ENCODE assay signal across 30 cellular contexts in genomic region chr6:165627366-165627765, GRCh38. TPM values are rescaled to one million over a fixed set of nuclear protein-coding genes. Genes with fewer than 3 reads are reported as not detected.
"Had no signal": no experiment of that assay in that cellular context is flagged by ENCODE, and none has a peak within 500 bp of the region (broad histone marks: within the 10 kb centered on the region; RNA-seq: fewer than 3 reads in every experiment).

No MANE protein-coding gene starts in this region.

- H2AFZ ChIP-seq: hepatocyte had no signal

- DNase-seq: activated B cell treated with CpG ODN at 0.5 μM for 24 hours; activated CD4-positive, alpha-beta T cell treated with anti-CD3 and anti-CD28 coated beads for 48 hours; activated CD4-positive, alpha-beta T cell treated with anti-CD3 and anti-CD28 coated beads, Interleukin-2, amount 50 U/mL, for 1 hour; activated CD4-positive, alpha-beta T cell treated with anti-CD3 and anti-CD28 coated beads, Interleukin-2, amount 50 U/mL, for 48 hours; activated CD8-positive, alpha-beta memory T cell treated with anti-CD3 and anti-CD28 coated beads for 24 hours; activated CD8-positive, alpha-beta T cell treated with anti-CD3 and anti-CD28 coated beads for 36 hours; activated effector memory CD4-positive, alpha-beta T cell treated with Interleukin-2 at 50 U/mL for 16 hours; activated gamma-delta T cell treated with Interleukin-2 at 50 U/mL for 16 hours; activated naive CD4-positive, alpha-beta T cell treated with anti-CD3 and anti-CD28 coated beads, Interleukin-2, amount 50 U/mL, for 16 hours; activated naive CD4-positive, alpha-beta T cell treated with Interleukin-2 at 50 U/mL for 16 hours; activated T-cell treated with anti-CD3 and anti-CD28 coated beads, Interleukin-2, amount 50 U/mL, for 4 hours; amniotic stem cell; anterior cingulate cortex; caudate nucleus; cortex of kidney; dermis blood vessel endothelial cell; effector CD4-positive, alpha-beta T cell; effector memory CD8-positive, alpha-beta T cell; erythroblast; foreskin keratinocyte; gastrocnemius medialis; heart right ventricle; T1000; WERI-Rb-1 had no signal

- H3K27me3 Mint-ChIP-seq: activated B cell treated with CpG ODN at 0.5 μM for 24 hours; activated T-helper 17 cell treated with anti-CD3 and anti-CD28 coated beads, Interleukin-2, amount 50 U/mL, for 72 hours had no signal

- H3K36me3 Mint-ChIP-seq: activated naive CD8-positive, alpha-beta T cell had no signal

- H3K4me1 ChIP-seq: foreskin keratinocyte, gastrocnemius medialis had no signal

- H3K4me3 Mint-ChIP-seq: activated B cell treated with CpG ODN at 0.5 μM for 24 hours; activated CD8-positive, alpha-beta T cell treated with anti-CD3 and anti-CD28 coated beads for 36 hours; activated naive CD8-positive, alpha-beta T cell; activated T-cell treated with anti-CD3 and anti-CD28 coated beads, Interleukin-2, amount 50 U/mL, for 4 hours; activated T-helper 17 cell treated with anti-CD3 and anti-CD28 coated beads, Interleukin-2, amount 50 U/mL, for 72 hours; effector memory CD8-positive, alpha-beta T cell; T-helper 2 cell treated with Interferon-gamma antibody and Interleukin-4, amounts not matched to agents 5 μg/mL and 100 μg/mL, for 36 hours had no signal

- H3K4me2 ChIP-seq: hepatocyte had no signal

- H3K36me3 ChIP-seq: esophagus muscularis mucosa, gastrocnemius medialis, heart right ventricle, WERI-Rb-1 had no signal

- H3K27ac ChIP-seq: esophagus muscularis mucosa, foreskin keratinocyte, gastrocnemius medialis, heart right ventricle, hepatocyte, WERI-Rb-1 had no signal

- H3K27me3 ChIP-seq: esophagus muscularis mucosa, foreskin keratinocyte, gastrocnemius medialis, heart right ventricle, hepatocyte had no signal

- ATAC-seq: activated CD4-positive, CD25-positive, alpha-beta regulatory T cell treated with anti-CD3 and anti-CD28 coated beads, Interleukin-2, amount 50 U/mL, for 24 hours; activated CD8-positive, alpha-beta T cell treated with anti-CD3 and anti-CD28 coated beads for 36 hours; activated T-cell treated with anti-CD3 and anti-CD28 coated beads, Interleukin-2, amount 50 U/mL, for 4 hours; activated T-helper 17 cell treated with anti-CD3 and anti-CD28 coated beads, Interleukin-2, amount 50 U/mL, for 72 hours; effector memory CD8-positive, alpha-beta T cell; foreskin keratinocyte; gastrocnemius medialis; heart right ventricle had no signal

- H3K4me1 Mint-ChIP-seq: activated B cell treated with CpG ODN at 0.5 μM for 24 hours; activated T-helper 17 cell treated with anti-CD3 and anti-CD28 coated beads, Interleukin-2, amount 50 U/mL, for 72 hours had no signal

- H3K9me3 Mint-ChIP-seq: activated B cell treated with CpG ODN at 0.5 μM for 24 hours; activated CD8-positive, alpha-beta T cell treated with anti-CD3 and anti-CD28 coated beads for 36 hours; activated T-cell treated with anti-CD3 and anti-CD28 coated beads, Interleukin-2, amount 50 U/mL, for 4 hours; T-helper 2 cell treated with Interferon-gamma antibody and Interleukin-4, amounts not matched to agents 5 μg/mL and 100 μg/mL, for 36 hours had no signal

- H3K9me3 ChIP-seq: esophagus muscularis mucosa, gastrocnemius medialis, heart right ventricle had no signal

- H3K4me3 ChIP-seq: esophagus muscularis mucosa, gastrocnemius medialis, heart right ventricle, hepatocyte had no signal

- H3K27ac Mint-ChIP-seq: activated B cell treated with CpG ODN at 0.5 μM for 24 hours; activated CD8-positive, alpha-beta T cell treated with anti-CD3 and anti-CD28 coated beads for 36 hours; activated naive CD8-positive, alpha-beta T cell; activated T-helper 17 cell treated with anti-CD3 and anti-CD28 coated beads, Interleukin-2, amount 50 U/mL, for 72 hours; effector memory CD8-positive, alpha-beta T cell; T-helper 2 cell treated with Interferon-gamma antibody and Interleukin-4, amounts not matched to agents 5 μg/mL and 100 μg/mL, for 36 hours had no signal

RNA-seq across cellular contexts. Expression of gene PDE10A, which starts 35.7 kb away (rescaled TPM):
- total RNA-seq: activated B cell treated with CpG ODN at 0.5 μM for 24 hours; activated CD8-positive, alpha-beta T cell treated with anti-CD3 and anti-CD28 coated beads for 36 hours; activated T-helper 17 cell treated with anti-CD3 and anti-CD28 coated beads, Interleukin-2, amount 50 U/mL, for 72 hours; foreskin keratinocyte had no signal
- polyA plus RNA-seq: foreskin keratinocyte had no signal
